Comparison of ENCODE assay signal across 1 cellular context in the genomic region with DNA sequence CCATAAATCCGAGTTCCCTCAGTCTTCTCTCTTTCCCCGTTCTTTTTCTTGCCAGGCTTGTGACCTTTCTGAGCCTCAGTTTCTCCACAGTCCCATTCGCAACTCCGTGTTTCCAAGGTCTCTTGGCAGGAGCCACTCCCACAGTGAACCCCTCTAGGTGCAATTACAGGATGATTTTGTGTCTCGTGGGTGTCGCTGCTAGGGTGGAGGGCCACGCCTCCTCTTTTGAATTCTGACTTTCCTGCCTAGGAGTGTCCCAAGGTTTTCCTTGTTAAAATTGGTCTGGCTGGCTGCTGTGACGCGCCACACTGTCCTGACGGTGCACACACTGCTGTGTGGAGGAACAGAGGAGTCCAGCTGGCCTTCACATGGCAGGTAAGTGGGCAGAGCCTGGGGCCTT.
TF ChIP-seq lines count a peak whose summit lies in the region.

A gene (plus strand): TSS at position 301 of the 400 bp plus-strand sequence. CDS start 68 bp downstream, at position 369.

TF ChIP-seq in HepG2, 621 proteins besides CTCF, POLR2A, EP300 and RAD21:
- no peak for TF ChIP-seq ZFP36L2 (CRISPR knock-in tag; IDR thresholded peaks at IDR 0.05)
- TF ChIP-seq, protein P1, sequence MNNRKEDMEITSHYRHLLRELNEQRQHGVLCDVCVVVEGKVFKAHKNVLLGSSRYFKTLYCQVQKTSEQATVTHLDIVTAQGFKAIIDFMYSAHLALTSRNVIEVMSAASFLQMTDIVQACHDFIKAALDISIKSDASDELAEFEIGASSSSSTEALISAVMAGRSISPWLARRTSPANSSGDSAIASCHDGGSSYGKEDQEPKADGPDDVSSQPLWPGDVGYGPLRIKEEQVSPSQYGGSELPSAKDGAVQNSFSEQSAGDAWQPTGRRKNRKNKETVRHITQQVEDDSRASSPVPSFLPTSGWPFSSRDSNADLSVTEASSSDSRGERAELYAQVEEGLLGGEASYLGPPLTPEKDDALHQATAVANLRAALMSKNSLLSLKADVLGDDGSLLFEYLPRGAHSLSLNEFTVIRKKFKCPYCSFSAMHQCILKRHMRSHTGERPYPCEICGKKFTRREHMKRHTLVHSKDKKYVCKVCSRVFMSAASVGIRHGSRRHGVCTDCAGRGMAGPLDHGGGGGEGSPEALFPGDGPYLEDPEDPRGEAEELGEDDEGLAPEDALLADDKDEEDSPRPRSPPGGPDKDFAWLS (CRISPR knock-in tag; IDR thresholded peaks at IDR 0.05; ENCODE audit: borderline replicate concordance), result no peak
- TF ChIP-seq ZNF746 (CRISPR knock-in tag; IDR thresholded peaks at IDR 0.05), result no peak
- no peak for TF ChIP-seq SMYD3 (CRISPR knock-in tag; IDR thresholded peaks at IDR 0.05)
- TF ChIP-seq ZNF790 (CRISPR knock-in tag; IDR thresholded peaks at IDR 0.05; ENCODE audit: borderline replicate concordance), result no peak
- TF ChIP-seq ZNF24 (IDR thresholded peaks at IDR 0.05), result no peak
- no peak for TF ChIP-seq KDM3A (CRISPR knock-in tag; IDR thresholded peaks at IDR 0.05; ENCODE audit: low read depth)
- TF ChIP-seq, protein P2, sequence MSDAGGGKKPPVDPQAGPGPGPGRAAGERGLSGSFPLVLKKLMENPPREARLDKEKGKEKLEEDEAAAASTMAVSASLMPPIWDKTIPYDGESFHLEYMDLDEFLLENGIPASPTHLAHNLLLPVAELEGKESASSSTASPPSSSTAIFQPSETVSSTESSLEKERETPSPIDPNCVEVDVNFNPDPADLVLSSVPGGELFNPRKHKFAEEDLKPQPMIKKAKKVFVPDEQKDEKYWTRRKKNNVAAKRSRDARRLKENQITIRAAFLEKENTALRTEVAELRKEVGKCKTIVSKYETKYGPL (CRISPR knock-in tag; IDR thresholded peaks at IDR 0.05), result no peak
- no peak for TF ChIP-seq ZFP37 (CRISPR knock-in tag; IDR thresholded peaks at IDR 0.05; ENCODE audit: borderline replicate concordance)
- TF ChIP-seq ZNF839 (CRISPR knock-in tag; IDR thresholded peaks at IDR 0.05; ENCODE audit: borderline replicate concordance), result no peak
- TF ChIP-seq ATF1 (CRISPR knock-in tag; IDR thresholded peaks at IDR 0.05), result no peak
- no peak for TF ChIP-seq ZFX (CRISPR knock-in tag; IDR thresholded peaks at IDR 0.05; ENCODE audit: low read depth)
- TF ChIP-seq, protein P3, sequence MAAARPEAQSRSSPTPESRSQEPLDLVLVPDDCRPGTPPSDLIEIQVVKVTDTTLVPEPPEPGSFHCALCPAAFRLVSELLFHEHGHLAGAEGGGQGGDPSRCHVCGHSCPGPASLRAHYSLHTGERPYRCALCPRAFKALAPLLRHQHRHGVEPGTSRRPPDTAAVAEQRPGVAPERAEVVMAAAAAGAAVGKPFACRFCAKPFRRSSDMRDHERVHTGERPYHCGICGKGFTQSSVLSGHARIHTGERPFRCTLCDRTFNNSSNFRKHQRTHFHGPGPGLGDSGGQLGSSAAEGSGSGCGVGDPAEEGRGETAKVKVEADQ (CRISPR knock-in tag; IDR thresholded peaks at IDR 0.05; ENCODE audit: borderline replicate concordance), result no peak
- TF ChIP-seq PHF5A (CRISPR knock-in tag; IDR thresholded peaks at IDR 0.05; ENCODE audit: low read depth, unreplicated experiment), result no peak
- no peak for TF ChIP-seq ZNF564 (CRISPR knock-in tag; IDR thresholded peaks at IDR 0.05)
- no peak for TF ChIP-seq GZF1 (CRISPR knock-in tag; IDR thresholded peaks at IDR 0.05)
